In genomic region chr16:4947722-4948503, GRCh38 we compare ENCODE assay signal across 11 cellular contexts. TPM values are rescaled to one million over a fixed set of nuclear protein-coding genes. Genes with fewer than 3 reads are reported as not detected.
DNase-seq lines count a peak whose midpoint lies in the region; ATAC-seq and TF ChIP-seq lines count a peak whose summit lies in the region.
"Had no signal": no experiment of that assay in that cellular context is flagged by ENCODE, and none has a peak within 500 bp of the region (broad histone marks: within the 10 kb centered on the region; RNA-seq: fewer than 3 reads in every experiment).

No MANE protein-coding gene starts in this region.

- ATAC-seq in HG03108 (IDR thresholded peaks at IDR 0.05; ENCODE audit: unreplicated experiment) (no peak), GM21515 (IDR thresholded peaks at IDR 0.05; ENCODE audit: unreplicated experiment) (no peak)

- TF ChIP-seq EP300 in stomach (IDR thresholded peaks at IDR 0.05), result no peak

- peaks cover 34% of the 10 kb centered on the region for H3K4me1 ChIP-seq in ectodermal cell (ENCODE audit: control insufficient read depth, insufficient read depth, low read length)
- peaks cover 31 to 49% (median 40%) of the 10 kb centered on the region in 4 donors for H3K4me1 ChIP-seq in stomach

- H3K36me3 ChIP-seq in ectodermal cell (ENCODE audit: control insufficient read depth, insufficient read depth, low read length) (no peaks in the 10 kb centered on the region), stomach (no peaks in the 10 kb centered on the region)
- H3K36me3 ChIP-seq: tibial nerve had no signal

- TF ChIP-seq CTCF in stomach (IDR thresholded peaks at IDR 0.05), result no peak

- no peak for TF ChIP-seq POLR2A in stomach (IDR thresholded peaks at IDR 0.05)

- H3K9me3 ChIP-seq in ectodermal cell (ENCODE audit: control insufficient read depth, low read length) (no peaks in the 10 kb centered on the region), stomach (no peaks in the 10 kb centered on the region)
- H3K9me3 ChIP-seq: tibial nerve had no signal

- H3K4me3 ChIP-seq in ectodermal cell (ENCODE audit: insufficient read depth, low read depth, low read length) (no peak overlapping the region), stomach (no peak overlapping the region)
- H3K4me3 ChIP-seq: tibial nerve had no signal

- intact Hi-C loops in stomach (cut with DNase I; ENCODE audit: low total_unique reads), result no loop called here

- DNase-seq in NCI-H2107 treated with DMSO at 0.1 percent for 48 hours (lab: John Stamatoyannopoulos, UW; ENCODE audit: unreplicated experiment), result peak; percentile 19
- DNase-seq in NCI-H2107 (lab: John Stamatoyannopoulos, UW), result no peak
- peak; percentile 73 for DNase-seq in NCI-H82 treated with DMSO at 0.1 percent for 48 hours (lab: John Stamatoyannopoulos, UW; ENCODE audit: unreplicated experiment)
- DNase-seq in stomach, result no peak
- DNase-seq in caudate nucleus (lab: John Stamatoyannopoulos, UW), result no peak

- H3K27me3 ChIP-seq in ectodermal cell (ENCODE audit: control insufficient read depth, insufficient read depth, low read length, poor library complexity, severe bottlenecking) (no peaks in the 10 kb centered on the region), stomach (no peaks in the 10 kb centered on the region)
- H3K27me3 ChIP-seq: tibial nerve had no signal

- 25 to 35% methylated on average over 16 of the region's 16 CpGs for WGBS in ectodermal cell, 2 experiments
- WGBS in stomach, 5 donors, result 34 to 54% (median 38%) methylated on average over 15 to 16 of the region's 16 CpGs

- peak overlapping the region; percentile 93 for H3K27ac ChIP-seq in ectodermal cell (ENCODE audit: insufficient read depth, low read depth, low read length, poor library complexity, severe bottlenecking)
- H3K27ac ChIP-seq in stomach, result peak overlapping the region; percentile 5 to 58 (median 47)
- no peak overlapping the region for H3K27ac ChIP-seq in caudate nucleus (ENCODE audit: low read depth, low read length)

RNA-seq across cellular contexts. Expression of gene SEC14L5, which starts 10.2 kb away (rescaled TPM):
- 0.83 TPM for polyA plus RNA-seq in ectodermal cell (2013, experiment 1 of 4)
- 0.75 TPM for polyA plus RNA-seq in ectodermal cell (2013, experiment 2 of 4)
- 0.64 TPM for polyA plus RNA-seq in ectodermal cell (2013, experiment 3 of 4)
- polyA plus RNA-seq in ectodermal cell (2013, experiment 4 of 4), result 1.4 TPM
- total RNA-seq in stomach, result 10 to 100 TPM in 1 of 5 donors, under 1 TPM in 2, not detected in 2; 0.43 to 30.3 (median 0.55) TPM
- under 1 TPM; 0.15 to 0.33 (median 0.19) TPM for polyA plus RNA-seq in stomach
- total RNA-seq: activated T-helper 1 cell treated with anti-CD3 and anti-CD28 coated beads, Interleukin-12 subunit alpha, Interleukin-12 subunit beta, Interleukin-2, Interleukin-4 antibody, amounts not matched to agents 30 ng/mL and 10 ng/mL and 1 ng/mL, durations not matched to agents 14 hours and 24 hours and 36 hours; MCF 10A had no signal

RNA-seq across cellular contexts. Expression of gene PPL, which starts 11.0 kb away (rescaled TPM):
- polyA plus RNA-seq in ectodermal cell (2013, experiment 1 of 4), result 3.2 TPM
- polyA plus RNA-seq in ectodermal cell (2013, experiment 2 of 4), result 4.2 TPM
- polyA plus RNA-seq in ectodermal cell (2013, experiment 3 of 4), result 3.4 TPM
- 4.0 TPM for polyA plus RNA-seq in ectodermal cell (2013, experiment 4 of 4)
- 10 to 100 TPM; 11.4 to 98.8 (median 31.6) TPM for total RNA-seq in stomach
- 10 to 100 TPM in 2 of 3 donors, 1 to 10 TPM in 1; 5.8 to 96.8 (median 10.7) TPM for polyA plus RNA-seq in stomach
- total RNA-seq: activated T-helper 1 cell treated with anti-CD3 and anti-CD28 coated beads, Interleukin-12 subunit alpha, Interleukin-12 subunit beta, Interleukin-2, Interleukin-4 antibody, amounts not matched to agents 30 ng/mL and 10 ng/mL and 1 ng/mL, durations not matched to agents 14 hours and 24 hours and 36 hours had no signal

Comparison
In these comparisons a context has a peak if more than half of its experiments do, and no peak if none do; other contexts are left out.
1. DNase-seq: peak in NCI-H2107 treated with DMSO at 0.1 percent for 48 hours (single experiment) and NCI-H82 treated with DMSO at 0.1 percent for 48 hours (single experiment); none in NCI-H2107 (single experiment), stomach (single experiment) and caudate nucleus (0 of 61).